In the genomic region with DNA sequence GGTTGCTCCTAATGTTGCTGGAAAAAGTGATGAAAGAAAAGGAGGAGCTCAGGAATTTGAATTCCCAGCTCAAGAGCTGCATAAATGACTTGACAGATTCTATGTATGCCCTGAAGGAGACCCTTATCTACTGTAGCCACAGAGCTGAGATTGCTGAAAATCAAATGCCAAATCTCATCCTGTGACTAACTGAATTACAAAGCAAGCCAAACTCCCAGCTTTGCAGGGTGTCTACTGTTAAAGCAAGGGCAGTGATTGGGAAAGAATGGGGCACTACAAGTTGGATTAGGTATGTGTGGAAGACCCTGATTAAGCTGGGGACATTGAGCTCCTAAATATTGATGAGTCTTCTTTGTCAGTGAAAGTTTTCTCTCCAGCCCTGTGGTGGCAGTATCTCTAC, we compare ENCODE assay signal across 1 cellular context.
TF ChIP-seq lines count a peak whose summit lies in the region.

No MANE protein-coding gene starts in this region.

TF ChIP-seq in K562, 482 proteins besides CTCF, POLR2A, EP300 and RAD21 (continued from another document and continues in another):
- TF ChIP-seq TAL1 (IDR thresholded peaks at IDR 0.05) (peak; percentile 21; the same call in 1 of the 2 replicates), PCBP1 (IDR thresholded peaks at IDR 0.05; ENCODE audit: low read depth, low read length, poor library complexity, severe bottlenecking) (no peak), COPS2 (conservative IDR thresholded peaks at IDR 0.05) (no peak), ZNF507 (tag; conservative IDR thresholded peaks at IDR 0.05) (no peak), RBM15 (IDR thresholded peaks at IDR 0.05; ENCODE audit: insufficient read depth, low read length) (no peak), HDAC1 (IDR thresholded peaks at IDR 0.05) (peak in 1 of 2 experiments; percentile 89; a peak in 2 of 4 replicates), NCOA1 (IDR thresholded peaks at IDR 0.05; ENCODE audit: low read depth) (no peak), RCOR1 (IDR thresholded peaks at IDR 0.05; ENCODE audit: borderline replicate concordance in 1 of 2, low read depth in 2 of 2, low read length in 2 of 2) (peak; percentile 83 to 97), MAFG (tag; conservative IDR thresholded peaks at IDR 0.05) (0 out of 2 replicates have a peak, but pooled peaks have one; percentile 18), HDAC8 (tag; IDR thresholded peaks at IDR 0.05) (no peak), SMAD2 (IDR thresholded peaks at IDR 0.05; ENCODE audit: low read depth, low read length) (no peak), ETV6 (IDR thresholded peaks at IDR 0.05; ENCODE audit: borderline replicate concordance in 1 of 2, low read depth in 2 of 2, low read length in 1 of 2) (no peak), ETV6 (CRISPR knock-in tag; IDR thresholded peaks at IDR 0.05; ENCODE audit: borderline replicate concordance) (no peak), NFE2 (IDR thresholded peaks at IDR 0.05; ENCODE audit: low read depth) (peak; percentile 26; the same call in 1 of the 2 replicates), POU5F1 (IDR thresholded peaks at IDR 0.05; ENCODE audit: borderline replicate concordance, low read depth, low read length, partially characterized antibody) (no peak), SIX5 (IDR thresholded peaks at IDR 0.05; ENCODE audit: borderline replicate concordance in 1 of 2, insufficient read depth in 1 of 2, low read depth in 1 of 2, low read length in 2 of 2) (no peak), SRSF7 (optimal IDR thresholded peaks at IDR 0.05; ENCODE audit: low read depth, low read length) (no peak), TRIM24 (IDR thresholded peaks at IDR 0.05) (no peak), ZNF584 (CRISPR knock-in tag; IDR thresholded peaks at IDR 0.05; ENCODE audit: low read depth) (no peak), SAFB (IDR thresholded peaks at IDR 0.05; ENCODE audit: borderline replicate concordance, low read depth, low read length) (no peak), ZKSCAN3 (CRISPR knock-in tag; IDR thresholded peaks at IDR 0.05) (no peak), FOS (IDR thresholded peaks at IDR 0.05; ENCODE audit: extremely low read depth, insufficient read length) (no peak), SRSF9 (IDR thresholded peaks at IDR 0.05; ENCODE audit: borderline replicate concordance, low read depth, low read length) (no peak), L3MBTL2 (IDR thresholded peaks at IDR 0.05) (no peak), ARID2 (IDR thresholded peaks at IDR 0.05) (no peak), MEF2A (IDR thresholded peaks at IDR 0.05; ENCODE audit: control insufficient read depth, low read depth, low read length) (no peak), CBFA2T3 (IDR thresholded peaks at IDR 0.05) (peak; percentile 63), ZNF445 (CRISPR knock-in tag; IDR thresholded peaks at IDR 0.05; ENCODE audit: low read depth) (no peak), CREBBP (IDR thresholded peaks at IDR 0.05; ENCODE audit: low read depth, low read length) (no peak), ZNF408 (CRISPR knock-in tag; IDR thresholded peaks at IDR 0.05; ENCODE audit: low read depth) (no peak), ZNF197 (CRISPR knock-in tag; IDR thresholded peaks at IDR 0.05; ENCODE audit: low read depth) (no peak)
- TF ChIP-seq, protein P1, sequence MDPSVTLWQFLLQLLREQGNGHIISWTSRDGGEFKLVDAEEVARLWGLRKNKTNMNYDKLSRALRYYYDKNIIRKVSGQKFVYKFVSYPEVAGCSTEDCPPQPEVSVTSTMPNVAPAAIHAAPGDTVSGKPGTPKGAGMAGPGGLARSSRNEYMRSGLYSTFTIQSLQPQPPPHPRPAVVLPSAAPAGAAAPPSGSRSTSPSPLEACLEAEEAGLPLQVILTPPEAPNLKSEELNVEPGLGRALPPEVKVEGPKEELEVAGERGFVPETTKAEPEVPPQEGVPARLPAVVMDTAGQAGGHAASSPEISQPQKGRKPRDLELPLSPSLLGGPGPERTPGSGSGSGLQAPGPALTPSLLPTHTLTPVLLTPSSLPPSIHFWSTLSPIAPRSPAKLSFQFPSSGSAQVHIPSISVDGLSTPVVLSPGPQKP (CRISPR knock-in tag; IDR thresholded peaks at IDR 0.05), result no peak
- TF ChIP-seq, protein P2, sequence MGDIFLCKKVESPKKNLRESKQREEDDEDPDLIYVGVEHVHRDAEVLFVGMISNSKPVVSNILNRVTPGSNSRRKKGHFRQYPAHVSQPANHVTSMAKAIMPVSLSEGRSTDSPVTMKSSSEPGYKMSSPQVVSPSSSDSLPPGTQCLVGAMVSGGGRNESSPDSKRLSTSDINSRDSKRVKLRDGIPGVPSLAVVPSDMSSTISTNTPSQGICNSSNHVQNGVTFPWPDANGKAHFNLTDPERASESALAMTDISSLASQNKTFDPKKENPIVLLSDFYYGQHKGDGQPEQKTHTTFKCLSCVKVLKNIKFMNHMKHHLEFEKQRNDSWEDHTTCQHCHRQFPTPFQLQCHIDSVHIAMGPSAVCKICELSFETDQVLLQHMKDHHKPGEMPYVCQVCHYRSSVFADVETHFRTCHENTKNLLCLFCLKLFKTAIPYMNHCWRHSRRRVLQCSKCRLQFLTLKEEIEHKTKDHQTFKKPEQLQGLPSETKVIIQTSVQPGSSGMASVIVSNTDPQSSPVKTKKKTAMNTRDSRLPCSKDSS (IDR thresholded peaks at IDR 0.05; ENCODE audit: low read depth, partially characterized antibody), result no peak
- TF ChIP-seq, protein P3, sequence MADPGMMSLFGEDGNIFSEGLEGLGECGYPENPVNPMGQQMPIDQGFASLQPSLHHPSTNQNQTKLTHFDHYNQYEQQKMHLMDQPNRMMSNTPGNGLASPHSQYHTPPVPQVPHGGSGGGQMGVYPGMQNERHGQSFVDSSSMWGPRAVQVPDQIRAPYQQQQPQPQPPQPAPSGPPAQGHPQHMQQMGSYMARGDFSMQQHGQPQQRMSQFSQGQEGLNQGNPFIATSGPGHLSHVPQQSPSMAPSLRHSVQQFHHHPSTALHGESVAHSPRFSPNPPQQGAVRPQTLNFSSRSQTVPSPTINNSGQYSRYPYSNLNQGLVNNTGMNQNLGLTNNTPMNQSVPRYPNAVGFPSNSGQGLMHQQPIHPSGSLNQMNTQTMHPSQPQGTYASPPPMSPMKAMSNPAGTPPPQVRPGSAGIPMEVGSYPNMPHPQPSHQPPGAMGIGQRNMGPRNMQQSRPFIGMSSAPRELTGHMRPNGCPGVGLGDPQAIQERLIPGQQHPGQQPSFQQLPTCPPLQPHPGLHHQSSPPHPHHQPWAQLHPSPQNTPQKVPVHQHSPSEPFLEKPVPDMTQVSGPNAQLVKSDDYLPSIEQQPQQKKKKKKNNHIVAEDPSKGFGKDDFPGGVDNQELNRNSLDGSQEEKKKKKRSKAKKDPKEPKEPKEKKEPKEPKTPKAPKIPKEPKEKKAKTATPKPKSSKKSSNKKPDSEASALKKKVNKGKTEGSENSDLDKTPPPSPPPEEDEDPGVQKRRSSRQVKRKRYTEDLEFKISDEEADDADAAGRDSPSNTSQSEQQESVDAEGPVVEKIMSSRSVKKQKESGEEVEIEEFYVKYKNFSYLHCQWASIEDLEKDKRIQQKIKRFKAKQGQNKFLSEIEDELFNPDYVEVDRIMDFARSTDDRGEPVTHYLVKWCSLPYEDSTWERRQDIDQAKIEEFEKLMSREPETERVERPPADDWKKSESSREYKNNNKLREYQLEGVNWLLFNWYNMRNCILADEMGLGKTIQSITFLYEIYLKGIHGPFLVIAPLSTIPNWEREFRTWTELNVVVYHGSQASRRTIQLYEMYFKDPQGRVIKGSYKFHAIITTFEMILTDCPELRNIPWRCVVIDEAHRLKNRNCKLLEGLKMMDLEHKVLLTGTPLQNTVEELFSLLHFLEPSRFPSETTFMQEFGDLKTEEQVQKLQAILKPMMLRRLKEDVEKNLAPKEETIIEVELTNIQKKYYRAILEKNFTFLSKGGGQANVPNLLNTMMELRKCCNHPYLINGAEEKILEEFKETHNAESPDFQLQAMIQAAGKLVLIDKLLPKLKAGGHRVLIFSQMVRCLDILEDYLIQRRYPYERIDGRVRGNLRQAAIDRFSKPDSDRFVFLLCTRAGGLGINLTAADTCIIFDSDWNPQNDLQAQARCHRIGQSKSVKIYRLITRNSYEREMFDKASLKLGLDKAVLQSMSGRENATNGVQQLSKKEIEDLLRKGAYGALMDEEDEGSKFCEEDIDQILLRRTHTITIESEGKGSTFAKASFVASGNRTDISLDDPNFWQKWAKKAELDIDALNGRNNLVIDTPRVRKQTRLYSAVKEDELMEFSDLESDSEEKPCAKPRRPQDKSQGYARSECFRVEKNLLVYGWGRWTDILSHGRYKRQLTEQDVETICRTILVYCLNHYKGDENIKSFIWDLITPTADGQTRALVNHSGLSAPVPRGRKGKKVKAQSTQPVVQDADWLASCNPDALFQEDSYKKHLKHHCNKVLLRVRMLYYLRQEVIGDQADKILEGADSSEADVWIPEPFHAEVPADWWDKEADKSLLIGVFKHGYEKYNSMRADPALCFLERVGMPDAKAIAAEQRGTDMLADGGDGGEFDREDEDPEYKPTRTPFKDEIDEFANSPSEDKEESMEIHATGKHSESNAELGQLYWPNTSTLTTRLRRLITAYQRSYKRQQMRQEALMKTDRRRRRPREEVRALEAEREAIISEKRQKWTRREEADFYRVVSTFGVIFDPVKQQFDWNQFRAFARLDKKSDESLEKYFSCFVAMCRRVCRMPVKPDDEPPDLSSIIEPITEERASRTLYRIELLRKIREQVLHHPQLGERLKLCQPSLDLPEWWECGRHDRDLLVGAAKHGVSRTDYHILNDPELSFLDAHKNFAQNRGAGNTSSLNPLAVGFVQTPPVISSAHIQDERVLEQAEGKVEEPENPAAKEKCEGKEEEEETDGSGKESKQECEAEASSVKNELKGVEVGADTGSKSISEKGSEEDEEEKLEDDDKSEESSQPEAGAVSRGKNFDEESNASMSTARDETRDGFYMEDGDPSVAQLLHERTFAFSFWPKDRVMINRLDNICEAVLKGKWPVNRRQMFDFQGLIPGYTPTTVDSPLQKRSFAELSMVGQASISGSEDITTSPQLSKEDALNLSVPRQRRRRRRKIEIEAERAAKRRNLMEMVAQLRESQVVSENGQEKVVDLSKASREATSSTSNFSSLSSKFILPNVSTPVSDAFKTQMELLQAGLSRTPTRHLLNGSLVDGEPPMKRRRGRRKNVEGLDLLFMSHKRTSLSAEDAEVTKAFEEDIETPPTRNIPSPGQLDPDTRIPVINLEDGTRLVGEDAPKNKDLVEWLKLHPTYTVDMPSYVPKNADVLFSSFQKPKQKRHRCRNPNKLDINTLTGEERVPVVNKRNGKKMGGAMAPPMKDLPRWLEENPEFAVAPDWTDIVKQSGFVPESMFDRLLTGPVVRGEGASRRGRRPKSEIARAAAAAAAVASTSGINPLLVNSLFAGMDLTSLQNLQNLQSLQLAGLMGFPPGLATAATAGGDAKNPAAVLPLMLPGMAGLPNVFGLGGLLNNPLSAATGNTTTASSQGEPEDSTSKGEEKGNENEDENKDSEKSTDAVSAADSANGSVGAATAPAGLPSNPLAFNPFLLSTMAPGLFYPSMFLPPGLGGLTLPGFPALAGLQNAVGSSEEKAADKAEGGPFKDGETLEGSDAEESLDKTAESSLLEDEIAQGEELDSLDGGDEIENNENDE (IDR thresholded peaks at IDR 0.05; ENCODE audit: low read depth, low read length), result no peak
- TF ChIP-seq, protein P4, sequence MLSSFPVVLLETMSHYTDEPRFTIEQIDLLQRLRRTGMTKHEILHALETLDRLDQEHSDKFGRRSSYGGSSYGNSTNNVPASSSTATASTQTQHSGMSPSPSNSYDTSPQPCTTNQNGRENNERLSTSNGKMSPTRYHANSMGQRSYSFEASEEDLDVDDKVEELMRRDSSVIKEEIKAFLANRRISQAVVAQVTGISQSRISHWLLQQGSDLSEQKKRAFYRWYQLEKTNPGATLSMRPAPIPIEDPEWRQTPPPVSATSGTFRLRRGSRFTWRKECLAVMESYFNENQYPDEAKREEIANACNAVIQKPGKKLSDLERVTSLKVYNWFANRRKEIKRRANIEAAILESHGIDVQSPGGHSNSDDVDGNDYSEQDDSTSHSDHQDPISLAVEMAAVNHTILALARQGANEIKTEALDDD (IDR thresholded peaks at IDR 0.05), result no peak
- TF ChIP-seq, protein P5, sequence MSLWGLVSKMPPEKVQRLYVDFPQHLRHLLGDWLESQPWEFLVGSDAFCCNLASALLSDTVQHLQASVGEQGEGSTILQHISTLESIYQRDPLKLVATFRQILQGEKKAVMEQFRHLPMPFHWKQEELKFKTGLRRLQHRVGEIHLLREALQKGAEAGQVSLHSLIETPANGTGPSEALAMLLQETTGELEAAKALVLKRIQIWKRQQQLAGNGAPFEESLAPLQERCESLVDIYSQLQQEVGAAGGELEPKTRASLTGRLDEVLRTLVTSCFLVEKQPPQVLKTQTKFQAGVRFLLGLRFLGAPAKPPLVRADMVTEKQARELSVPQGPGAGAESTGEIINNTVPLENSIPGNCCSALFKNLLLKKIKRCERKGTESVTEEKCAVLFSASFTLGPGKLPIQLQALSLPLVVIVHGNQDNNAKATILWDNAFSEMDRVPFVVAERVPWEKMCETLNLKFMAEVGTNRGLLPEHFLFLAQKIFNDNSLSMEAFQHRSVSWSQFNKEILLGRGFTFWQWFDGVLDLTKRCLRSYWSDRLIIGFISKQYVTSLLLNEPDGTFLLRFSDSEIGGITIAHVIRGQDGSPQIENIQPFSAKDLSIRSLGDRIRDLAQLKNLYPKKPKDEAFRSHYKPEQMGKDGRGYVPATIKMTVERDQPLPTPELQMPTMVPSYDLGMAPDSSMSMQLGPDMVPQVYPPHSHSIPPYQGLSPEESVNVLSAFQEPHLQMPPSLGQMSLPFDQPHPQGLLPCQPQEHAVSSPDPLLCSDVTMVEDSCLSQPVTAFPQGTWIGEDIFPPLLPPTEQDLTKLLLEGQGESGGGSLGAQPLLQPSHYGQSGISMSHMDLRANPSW (CRISPR knock-in tag; IDR thresholded peaks at IDR 0.05), result no peak
- TF ChIP-seq, protein P6, sequence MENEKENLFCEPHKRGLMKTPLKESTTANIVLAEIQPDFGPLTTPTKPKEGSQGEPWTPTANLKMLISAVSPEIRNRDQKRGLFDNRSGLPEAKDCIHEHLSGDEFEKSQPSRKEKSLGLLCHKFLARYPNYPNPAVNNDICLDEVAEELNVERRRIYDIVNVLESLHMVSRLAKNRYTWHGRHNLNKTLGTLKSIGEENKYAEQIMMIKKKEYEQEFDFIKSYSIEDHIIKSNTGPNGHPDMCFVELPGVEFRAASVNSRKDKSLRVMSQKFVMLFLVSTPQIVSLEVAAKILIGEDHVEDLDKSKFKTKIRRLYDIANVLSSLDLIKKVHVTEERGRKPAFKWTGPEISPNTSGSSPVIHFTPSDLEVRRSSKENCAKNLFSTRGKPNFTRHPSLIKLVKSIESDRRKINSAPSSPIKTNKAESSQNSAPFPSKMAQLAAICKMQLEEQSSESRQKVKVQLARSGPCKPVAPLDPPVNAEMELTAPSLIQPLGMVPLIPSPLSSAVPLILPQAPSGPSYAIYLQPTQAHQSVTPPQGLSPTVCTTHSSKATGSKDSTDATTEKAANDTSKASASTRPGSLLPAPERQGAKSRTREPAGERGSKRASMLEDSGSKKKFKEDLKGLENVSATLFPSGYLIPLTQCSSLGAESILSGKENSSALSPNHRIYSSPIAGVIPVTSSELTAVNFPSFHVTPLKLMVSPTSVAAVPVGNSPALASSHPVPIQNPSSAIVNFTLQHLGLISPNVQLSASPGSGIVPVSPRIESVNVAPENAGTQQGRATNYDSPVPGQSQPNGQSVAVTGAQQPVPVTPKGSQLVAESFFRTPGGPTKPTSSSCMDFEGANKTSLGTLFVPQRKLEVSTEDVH (IDR thresholded peaks at IDR 0.05; ENCODE audit: low read depth, partially characterized antibody), result no peak
- TF ChIP-seq, protein P7, sequence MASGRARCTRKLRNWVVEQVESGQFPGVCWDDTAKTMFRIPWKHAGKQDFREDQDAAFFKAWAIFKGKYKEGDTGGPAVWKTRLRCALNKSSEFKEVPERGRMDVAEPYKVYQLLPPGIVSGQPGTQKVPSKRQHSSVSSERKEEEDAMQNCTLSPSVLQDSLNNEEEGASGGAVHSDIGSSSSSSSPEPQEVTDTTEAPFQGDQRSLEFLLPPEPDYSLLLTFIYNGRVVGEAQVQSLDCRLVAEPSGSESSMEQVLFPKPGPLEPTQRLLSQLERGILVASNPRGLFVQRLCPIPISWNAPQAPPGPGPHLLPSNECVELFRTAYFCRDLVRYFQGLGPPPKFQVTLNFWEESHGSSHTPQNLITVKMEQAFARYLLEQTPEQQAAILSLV (tag; IDR thresholded peaks at IDR 0.05), result no peak
